ENCODE assay signal across 26 cellular contexts in the genomic region with DNA sequence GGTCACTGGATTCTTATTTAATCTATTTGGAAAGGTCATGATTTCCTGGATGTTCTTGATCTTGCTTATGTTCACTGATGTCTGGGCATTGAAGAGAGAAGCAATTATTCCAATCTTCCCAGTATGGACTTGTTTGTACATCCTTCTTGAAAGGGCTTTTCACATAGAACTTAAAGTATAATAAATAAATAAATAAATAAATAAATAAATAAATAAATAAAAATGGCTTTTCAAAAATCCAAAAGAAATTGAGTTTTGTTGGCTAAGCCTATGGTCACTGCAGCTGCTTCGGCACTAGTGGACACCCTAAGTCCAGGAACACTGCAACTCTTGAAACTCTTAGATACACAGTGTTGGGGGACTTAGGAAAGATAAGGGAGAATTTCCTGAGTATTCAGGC.
DNase-seq lines count a peak whose midpoint lies in the region; TF ChIP-seq lines count a peak whose summit lies in the region.
"Had no signal": no experiment of that assay in that cellular context is flagged by ENCODE, and none has a peak within 500 bp of the region (broad histone marks: within the 10 kb centered on the region; RNA-seq: fewer than 3 reads in every experiment).

No MANE protein-coding gene starts in this region.

- no peaks in the 10 kb centered on the region for H3K9me3 ChIP-seq in HEK293 (ENCODE audit: control insufficient read depth, insufficient read depth, low read depth, low read length)
- H3K9me3 ChIP-seq: A549; BE2C; BLaER1; BLaER1 treated with 17β-estradiol and CSF1 and Interleukin-3, amounts not matched to agents 10 nM and 100 nM; Caco-2 had no signal

- no peak for DNase-seq in SHP77 (lab: John Stamatoyannopoulos, UW)
- DNase-seq: 8988T; ACHN; AML-193; BE2C; C1 segment of cervical spinal cord; Caco-2; Calu3; CD4-positive, alpha-beta memory T cell; CD4-positive, alpha-beta T cell; CD4-positive, CD25-positive, alpha-beta regulatory T cell; CD8-positive, alpha-beta memory T cell; CD8-positive, alpha-beta T cell; COR-L47; DMS 273 treated with DMSO at 0.1 percent for 48 hours; DMS153; DMS79; DMS79 treated with DMSO at 0.1 percent for 48 hours; DND-41; EL had no signal

- no peaks in the 10 kb centered on the region for H3K4me1 ChIP-seq in HEK293 (ENCODE audit: control insufficient read depth, insufficient read depth, low read length)
- H3K4me1 ChIP-seq: A549, BE2C, BLaER1, Caco-2 had no signal

- CTCF ChIA-PET in HEK293 (lab: Yijun Ruan, JAX), result no interaction called here

- no peaks in the 10 kb centered on the region for H3K36me3 ChIP-seq in HEK293 (ENCODE audit: control insufficient read depth in 2 of 2, insufficient read depth in 1 of 2, low read length in 2 of 2)
- H3K36me3 ChIP-seq: BE2C; BLaER1; BLaER1 treated with 17β-estradiol and CSF1 and Interleukin-3, amounts not matched to agents 10 nM and 100 nM had no signal

- TF ChIP-seq CTCF in HEK293 (tag by site-specific recombination; IDR thresholded peaks at IDR 0.05), result no peak

- no peak overlapping the region for H3K27ac ChIP-seq in HEK293 (ENCODE audit: extremely low read depth, low read depth, low read length)
- H3K27ac ChIP-seq: 22Rv1; A549; BLaER1; BLaER1 treated with 17β-estradiol and CSF1 and Interleukin-3, amounts not matched to agents 10 nM and 100 nM; C4-2B had no signal

- POLR2A ChIA-PET in HEK293 (lab: Yijun Ruan, JAX), result no interaction called here

- H3K4me3 ChIP-seq in HEK293 (ENCODE audit: low read depth, low read length), result no peak overlapping the region
- H3K4me3 ChIP-seq: A549; BLaER1; BLaER1 treated with 17β-estradiol and CSF1 and Interleukin-3, amounts not matched to agents 10 nM and 100 nM had no signal

TF ChIP-seq in HEK293, 187 proteins besides CTCF, POLR2A, EP300 and RAD21 (continues in another document):
- TF ChIP-seq ZNF140 (tag by site-specific recombination; IDR thresholded peaks at IDR 0.05) (peak; percentile 65; the same call in 1 of the 2 replicates), ZNF280D (tag by site-specific recombination; IDR thresholded peaks at IDR 0.05) (no peak), ZNF623 (tag by site-specific recombination; IDR thresholded peaks at IDR 0.05) (peak; percentile 61; the same call in 1 of the 2 replicates), ZNF510 (tag by site-specific recombination; IDR thresholded peaks at IDR 0.05; ENCODE audit: insufficient replicate concordance) (peak; percentile 64), ZNF654 (tag by site-specific recombination; IDR thresholded peaks at IDR 0.05; ENCODE audit: low read depth) (0 out of 2 replicates have a peak, but pooled peaks have one; percentile 7), HOXA7 (CRISPR knock-in tag; IDR thresholded peaks at IDR 0.05; ENCODE audit: borderline replicate concordance) (no peak), ZNF555 (tag by site-specific recombination; conservative IDR thresholded peaks at IDR 0.05) (peak; percentile 72), ZNF433 (tag by site-specific recombination; IDR thresholded peaks at IDR 0.05; ENCODE audit: low read depth) (0 out of 2 replicates have a peak, but pooled peaks have one; percentile 9), REST (tag by site-specific recombination; IDR thresholded peaks at IDR 0.05) (peak; percentile 34; the same call in 1 of the 2 replicates), ZBTB8A (tag by site-specific recombination; IDR thresholded peaks at IDR 0.05) (0 out of 2 replicates have a peak, but pooled peaks have one; percentile 32)
- TF ChIP-seq, protein P1, sequence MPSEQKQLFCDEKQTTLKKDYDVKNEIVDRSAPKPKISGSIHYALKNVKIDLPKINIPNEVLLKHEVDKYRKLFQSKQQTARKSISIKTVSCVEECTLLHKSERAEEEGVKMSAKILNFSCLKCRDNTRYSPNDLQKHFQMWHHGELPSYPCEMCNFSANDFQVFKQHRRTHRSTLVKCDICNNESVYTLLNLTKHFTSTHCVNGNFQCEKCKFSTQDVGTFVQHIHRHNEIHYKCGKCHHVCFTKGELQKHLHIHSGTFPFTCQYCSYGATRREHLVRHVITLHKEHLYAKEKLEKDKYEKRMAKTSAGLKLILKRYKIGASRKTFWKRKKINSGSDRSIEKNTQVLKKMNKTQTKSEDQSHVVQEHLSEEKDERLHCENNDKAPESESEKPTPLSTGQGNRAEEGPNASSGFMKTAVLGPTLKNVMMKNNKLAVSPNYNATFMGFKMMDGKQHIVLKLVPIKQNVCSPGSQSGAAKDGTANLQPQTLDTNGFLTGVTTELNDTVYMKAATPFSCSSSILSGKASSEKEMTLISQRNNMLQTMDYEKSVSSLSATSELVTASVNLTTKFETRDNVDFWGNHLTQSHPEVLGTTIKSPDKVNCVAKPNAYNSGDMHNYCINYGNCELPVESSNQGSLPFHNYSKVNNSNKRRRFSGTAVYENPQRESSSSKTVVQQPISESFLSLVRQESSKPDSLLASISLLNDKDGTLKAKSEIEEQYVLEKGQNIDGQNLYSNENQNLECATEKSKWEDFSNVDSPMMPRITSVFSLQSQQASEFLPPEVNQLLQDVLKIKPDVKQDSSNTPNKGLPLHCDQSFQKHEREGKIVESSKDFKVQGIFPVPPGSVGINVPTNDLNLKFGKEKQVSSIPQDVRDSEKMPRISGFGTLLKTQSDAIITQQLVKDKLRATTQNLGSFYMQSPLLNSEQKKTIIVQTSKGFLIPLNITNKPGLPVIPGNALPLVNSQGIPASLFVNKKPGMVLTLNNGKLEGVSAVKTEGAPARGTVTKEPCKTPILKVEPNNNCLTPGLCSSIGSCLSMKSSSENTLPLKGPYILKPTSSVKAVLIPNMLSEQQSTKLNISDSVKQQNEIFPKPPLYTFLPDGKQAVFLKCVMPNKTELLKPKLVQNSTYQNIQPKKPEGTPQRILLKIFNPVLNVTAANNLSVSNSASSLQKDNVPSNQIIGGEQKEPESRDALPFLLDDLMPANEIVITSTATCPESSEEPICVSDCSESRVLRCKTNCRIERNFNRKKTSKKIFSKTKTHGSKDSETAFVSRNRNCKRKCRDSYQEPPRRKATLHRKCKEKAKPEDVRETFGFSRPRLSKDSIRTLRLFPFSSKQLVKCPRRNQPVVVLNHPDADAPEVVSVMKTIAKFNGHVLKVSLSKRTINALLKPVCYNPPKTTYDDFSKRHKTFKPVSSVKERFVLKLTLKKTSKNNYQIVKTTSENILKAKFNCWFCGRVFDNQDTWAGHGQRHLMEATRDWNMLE (tag by site-specific recombination; conservative IDR thresholded peaks at IDR 0.05; ENCODE audit: low read depth), result peak; percentile 74
